ENCODE assay signal across 9 cellular contexts in genomic region chr22:25172153-25172552, GRCh38. TPM values are rescaled to one million over a fixed set of nuclear protein-coding genes. Genes with fewer than 3 reads are reported as not detected.
A peak's percentile ranks its signal among the peaks of the same experiment; 100 is the strongest.
DNase-seq lines count a peak whose midpoint lies in the region; ATAC-seq and FAIRE-seq lines count a peak whose summit lies in the region.
"Had no signal": no experiment of that assay in that cellular context is flagged by ENCODE, and none has a peak within 500 bp of the region (broad histone marks: within the 10 kb centered on the region; RNA-seq: fewer than 3 reads in every experiment).

No MANE protein-coding gene starts in this region.

- intact Hi-C loops in left cardiac atrium (cut with DNase I): loop anchor here in 1 of 2 donors (2.0 kb wide), 2 partner anchors 61 to 91 kb away; no protein-coding TSS in a partner anchor

- FAIRE-seq in frontal cortex (lab: Jason Lieb, UNC): no peak
- FAIRE-seq: A204.1 had no signal

- ATAC-seq in left cardiac atrium (peak; percentile 41 to 52), HG02571 (IDR thresholded peaks at IDR 0.05; ENCODE audit: unreplicated experiment) (no peak)

- peak; percentile 33 for DNase-seq in DMS 273 (lab: John Stamatoyannopoulos, UW; ENCODE audit: unreplicated experiment)
- no peak for DNase-seq in DMS 273 treated with DMSO at 0.1 percent for 48 hours (lab: John Stamatoyannopoulos, UW)
- peak; percentile 31 for DNase-seq in activated CD4-positive, alpha-beta T cell treated with anti-CD3 and anti-CD28 coated beads, Interleukin-2, amount 50 U/mL, for 1 hour
- DNase-seq in left cardiac atrium: no peak
- peak in 5 of 6 experiments; percentile 9 to 38 (median 14) for DNase-seq in stimulated activated naive CD4-positive, alpha-beta T cell (lab: John Stamatoyannopoulos, UW)
- DNase-seq in medulla oblongata (ENCODE audit: extremely low spot score): no peak
- no peak for DNase-seq in frontal cortex (ENCODE audit: low spot score in 2 of 2)

RNA-seq across cellular contexts. Expression of gene CRYBB3, which starts 27.5 kb away (rescaled TPM):
- not detected for total RNA-seq in left cardiac atrium
- not detected for total RNA-seq in frontal cortex

RNA-seq across cellular contexts. Expression of gene CRYBB2, which starts 47.3 kb away (rescaled TPM):
- under 1 TPM in 1 of 2 donors, not detected in 1; 0.29 TPM for total RNA-seq in left cardiac atrium
- not detected for total RNA-seq in frontal cortex

Comparison
In these comparisons a context has a peak if more than half of its experiments do, and no peak if none do; other contexts are left out.
1. DNase-seq: peak in DMS 273 (single experiment), activated CD4-positive, alpha-beta T cell treated with anti-CD3 and anti-CD28 coated beads, Interleukin-2, amount 50 U/mL, for 1 hour (single experiment) and stimulated activated naive CD4-positive, alpha-beta T cell (5 of 6); none in DMS 273 treated with DMSO at 0.1 percent for 48 hours (single experiment), left cardiac atrium (single experiment), medulla oblongata (single experiment) and frontal cortex (0 of 2).